ENCODE assay signal across 18 cellular contexts in the genomic region with DNA sequence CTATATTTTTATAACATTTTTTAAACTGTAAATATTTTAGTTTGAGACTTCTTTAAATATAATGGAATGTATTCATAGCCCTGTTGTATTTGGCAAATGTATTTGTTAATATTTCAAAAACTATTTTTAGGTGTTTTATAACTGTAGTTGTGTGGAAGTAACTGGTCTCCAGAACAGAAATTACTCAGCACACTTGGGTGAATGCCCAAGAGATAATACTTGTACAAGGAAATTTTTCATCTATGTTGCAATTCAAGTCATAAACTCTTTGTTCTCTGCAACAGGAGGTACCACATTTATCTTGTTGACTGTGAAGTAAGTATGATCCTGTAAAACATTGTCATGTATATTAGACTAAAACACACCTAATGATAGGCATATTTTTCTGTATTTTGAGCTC.
DNase-seq lines count a peak whose midpoint lies in the region; ATAC-seq and TF ChIP-seq lines count a peak whose summit lies in the region.
"Had no signal": no experiment of that assay in that cellular context is flagged by ENCODE, and none has a peak within 500 bp of the region (broad histone marks: within the 10 kb centered on the region; RNA-seq: fewer than 3 reads in every experiment).

No MANE protein-coding gene starts in this region.

- ATAC-seq in omental fat pad (ENCODE audit: low FRiP score), result peak; percentile 91
- ATAC-seq: HCT116, psoas muscle had no signal

- no peaks in the 10 kb centered on the region for H3K9me3 ChIP-seq in colonic mucosa
- H3K9me3 ChIP-seq: esophagus squamous epithelium, tibial nerve had no signal

- intact Hi-C loops in colonic mucosa (cut with DNase I), result no loop called here

- no peak overlapping the region for H3K9ac ChIP-seq in colonic mucosa (ENCODE audit: low read depth in 2 of 2, low read length in 2 of 2)

- H3K4me1 ChIP-seq in colonic mucosa, result no peaks in the 10 kb centered on the region
- H3K4me1 ChIP-seq: esophagus squamous epithelium, psoas muscle, tibial nerve had no signal

- no peak overlapping the region for H3K4me3 ChIP-seq in colonic mucosa
- H3K4me3 ChIP-seq: esophagus squamous epithelium, psoas muscle, tibial nerve had no signal

- H3K27ac ChIP-seq in colonic mucosa, result no peak overlapping the region
- H3K27ac ChIP-seq: esophagus squamous epithelium, psoas muscle, RWPE1 had no signal

- DNase-seq in A172 (ENCODE audit: low spot score), result peak; percentile 70
- peak; percentile 10 for DNase-seq in OCI-M1 (lab: John Stamatoyannopoulos, UW)
- peak; percentile 52 for DNase-seq in colonic mucosa
- DNase-seq in omental fat pad (ENCODE audit: low spot score), result no peak
- DNase-seq in effector CD4-positive, alpha-beta T cell, result no peak
- no peak for DNase-seq in stimulated activated CD8-positive, alpha-beta memory T cell treated with anti-CD3 and anti-CD28 coated beads, Interleukin-4, amount 100 ng/mL, for 48 hours
- DNase-seq in NCI-H1092 (lab: John Stamatoyannopoulos, UW), result no peak
- no peak for DNase-seq in NCI-H69 (lab: John Stamatoyannopoulos, UW)
- DNase-seq: activated gamma-delta T cell treated with Interleukin-2 at 50 U/mL for 16 hours; CD4-positive, CD25-positive, alpha-beta regulatory T cell; esophagus squamous epithelium; Karpas-422; NCI-H1436; psoas muscle; stimulated activated CD4-positive, alpha-beta T cell treated with anti-CD3 and anti-CD28 coated beads, Interleukin-12 subunit alpha, Interleukin-12 subunit beta, amount 100 ng/mL, for 4 hours had no signal

- TF ChIP-seq CTCF in colonic mucosa (IDR thresholded peaks at IDR 0.05) (no peak), omental fat pad (IDR thresholded peaks at IDR 0.05) (no peak)

- H3K27me3 ChIP-seq in colonic mucosa, result no peaks in the 10 kb centered on the region
- H3K27me3 ChIP-seq: esophagus squamous epithelium, tibial nerve had no signal

- no peaks in the 10 kb centered on the region for H3K36me3 ChIP-seq in colonic mucosa
- H3K36me3 ChIP-seq: esophagus squamous epithelium, tibial nerve had no signal

Comparison
In these comparisons a context has a peak if more than half of its experiments do, and no peak if none do; other contexts are left out.
1. DNase-seq: peak in A172 (single experiment), OCI-M1 (single experiment) and colonic mucosa (single experiment); none in omental fat pad (single experiment), effector CD4-positive, alpha-beta T cell (single experiment), stimulated activated CD8-positive, alpha-beta memory T cell treated with anti-CD3 and anti-CD28 coated beads, Interleukin-4, amount 100 ng/mL, for 48 hours (single experiment), NCI-H1092 (single experiment) and NCI-H69 (single experiment).